In the genomic region with DNA sequence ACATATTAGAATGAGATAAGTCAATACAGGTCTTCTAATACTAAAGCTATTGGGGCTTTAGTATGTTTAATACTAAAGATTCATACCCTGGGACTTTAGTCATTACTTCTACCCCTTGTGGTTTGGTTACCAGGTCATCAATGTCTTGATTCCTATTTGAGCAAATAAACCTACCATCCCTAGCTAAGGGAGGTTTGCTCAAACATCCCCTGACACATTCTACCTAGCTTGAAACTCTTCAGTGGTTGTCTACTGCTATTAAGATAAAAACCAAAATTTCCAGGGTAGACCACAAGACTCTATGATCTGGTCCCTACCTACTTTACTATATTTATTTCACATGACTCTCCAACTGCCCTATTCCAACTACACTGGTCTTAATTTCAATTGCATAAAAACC, we compare ENCODE assay signal across 1 cellular context.
TF ChIP-seq lines count a peak whose summit lies in the region.

No MANE protein-coding gene starts in this region.

TF ChIP-seq in GM23338, 12 proteins besides CTCF, POLR2A, EP300 and RAD21:
- TF ChIP-seq ZNF462 (CRISPR knock-in tag; IDR thresholded peaks at IDR 0.05) (no peak), ZNF114 (CRISPR knock-in tag; IDR thresholded peaks at IDR 0.05) (no peak), JUNB (IDR thresholded peaks at IDR 0.05; ENCODE audit: unreplicated experiment) (no peak), CREB1 (CRISPR knock-in tag; IDR thresholded peaks at IDR 0.05; ENCODE audit: low read depth) (no peak), EZH2 (IDR thresholded peaks at IDR 0.05; ENCODE audit: low read depth, unreplicated experiment) (no peak), STAT1 (IDR thresholded peaks at IDR 0.05; ENCODE audit: unreplicated experiment) (no peak), POLR2AphosphoS5 (IDR thresholded peaks at IDR 0.05; ENCODE audit: low read depth) (no peak), REST (IDR thresholded peaks at IDR 0.05; ENCODE audit: unreplicated experiment) (no peak), ZNF331 (CRISPR knock-in tag; IDR thresholded peaks at IDR 0.05; ENCODE audit: low read depth) (no peak), NANOG (IDR thresholded peaks at IDR 0.05; ENCODE audit: borderline replicate concordance) (no peak), EZH2phosphoT487 (IDR thresholded peaks at IDR 0.05; ENCODE audit: unreplicated experiment) (no peak)
- TF ChIP-seq, protein P1, sequence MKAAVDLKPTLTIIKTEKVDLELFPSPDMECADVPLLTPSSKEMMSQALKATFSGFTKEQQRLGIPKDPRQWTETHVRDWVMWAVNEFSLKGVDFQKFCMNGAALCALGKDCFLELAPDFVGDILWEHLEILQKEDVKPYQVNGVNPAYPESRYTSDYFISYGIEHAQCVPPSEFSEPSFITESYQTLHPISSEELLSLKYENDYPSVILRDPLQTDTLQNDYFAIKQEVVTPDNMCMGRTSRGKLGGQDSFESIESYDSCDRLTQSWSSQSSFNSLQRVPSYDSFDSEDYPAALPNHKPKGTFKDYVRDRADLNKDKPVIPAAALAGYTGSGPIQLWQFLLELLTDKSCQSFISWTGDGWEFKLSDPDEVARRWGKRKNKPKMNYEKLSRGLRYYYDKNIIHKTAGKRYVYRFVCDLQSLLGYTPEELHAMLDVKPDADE (IDR thresholded peaks at IDR 0.05) = no peak
